8 cellular contexts compared by ENCODE assay signal in the genomic region with DNA sequence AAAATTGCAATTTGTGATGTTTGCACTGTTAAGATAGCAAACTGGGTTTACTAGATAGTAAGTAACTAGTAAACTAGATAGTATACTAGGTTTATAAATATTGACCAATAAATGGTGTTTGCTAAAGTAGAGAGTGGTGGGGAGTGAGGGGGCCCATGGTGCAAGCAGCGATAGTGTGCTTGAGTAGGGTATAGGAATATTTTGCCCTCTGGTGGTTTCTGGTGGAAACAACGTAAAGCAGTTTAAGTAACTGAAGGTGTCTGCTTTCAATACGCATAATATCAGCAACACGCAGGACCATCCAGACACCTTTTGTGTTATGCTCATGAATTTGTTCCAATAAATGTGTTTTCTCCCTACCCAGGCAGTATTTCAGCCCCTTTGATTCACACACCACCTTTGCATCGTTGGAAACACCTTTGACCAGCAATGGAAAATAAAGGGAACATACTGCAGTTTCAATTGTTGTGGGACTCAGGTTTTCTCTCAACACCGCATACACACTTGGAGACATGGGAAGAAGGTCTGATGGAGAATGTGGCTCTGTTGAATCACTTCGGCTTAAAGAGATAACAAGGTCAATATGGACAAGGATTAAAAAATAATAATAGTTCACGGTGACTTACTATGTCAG. TPM values are rescaled to one million over a fixed set of nuclear protein-coding genes. Genes with fewer than 3 reads are reported as not detected.
DNase-seq lines count a peak whose midpoint lies in the region; ATAC-seq and TF ChIP-seq lines count a peak whose summit lies in the region.

No MANE protein-coding gene starts in this region.

- no peak overlapping the region for H3K27ac ChIP-seq in stomach

- H3K4me1 Mint-ChIP-seq in activated naive CD8-positive, alpha-beta T cell treated with anti-CD3 and anti-CD28 coated beads, Interleukin-2, amount 10 ng/mL, durations not matched to agents 7 days and 5 days = peaks cover 43% of the 10 kb centered on the region

- POLR2A ChIA-PET in activated naive CD8-positive, alpha-beta T cell treated with anti-CD3 and anti-CD28 coated beads, Interleukin-2, amount 10 ng/mL, durations not matched to agents 7 days and 5 days (lab: Charles Lee) = interaction anchor here (1.2 kb wide), 1 partner anchor 16 kb away, joined by 4 read pairs; a partner anchor contains a TSS

- H3K9me3 Mint-ChIP-seq in activated naive CD8-positive, alpha-beta T cell treated with anti-CD3 and anti-CD28 coated beads, Interleukin-2, amount 10 ng/mL, durations not matched to agents 7 days and 5 days = no peaks in the 10 kb centered on the region

- peak in 5 of 7 experiments; percentile 42 to 64 (median 51) for TF ChIP-seq CTCF in stomach (IDR thresholded peaks at IDR 0.05)

- peak overlapping the region in 1 of 4 donors; percentile 23 for H3K4me3 ChIP-seq in stomach

- no peak for TF ChIP-seq EP300 in stomach (IDR thresholded peaks at IDR 0.05)

- no peaks in the 10 kb centered on the region for H3K27me3 Mint-ChIP-seq in activated naive CD8-positive, alpha-beta T cell treated with anti-CD3 and anti-CD28 coated beads, Interleukin-2, amount 10 ng/mL, durations not matched to agents 7 days and 5 days

- ATAC-seq in GM19395 (IDR thresholded peaks at IDR 0.05; ENCODE audit: unreplicated experiment) = peak; percentile 93
- ATAC-seq in HG03196 (IDR thresholded peaks at IDR 0.05; ENCODE audit: unreplicated experiment) = peak; percentile 86
- ATAC-seq in activated naive CD8-positive, alpha-beta T cell treated with anti-CD3 and anti-CD28 coated beads, Interleukin-2, amount 10 ng/mL, durations not matched to agents 7 days and 5 days (ENCODE audit: low read depth) = peak; percentile 75

- H3K27me3 ChIP-seq in stomach = no peaks in the 10 kb centered on the region

- H3K36me3 ChIP-seq in stomach = no peaks in the 10 kb centered on the region

- H3K9me3 ChIP-seq in stomach = no peaks in the 10 kb centered on the region

- peak overlapping the region; percentile 72 for H3K27ac Mint-ChIP-seq in activated naive CD8-positive, alpha-beta T cell treated with anti-CD3 and anti-CD28 coated beads, Interleukin-2, amount 10 ng/mL, durations not matched to agents 7 days and 5 days

- H3K4me1 ChIP-seq in stomach = peaks cover 7 to 25% (median 12%) of the 10 kb centered on the region in 4 donors

- H3K4me3 Mint-ChIP-seq in activated naive CD8-positive, alpha-beta T cell treated with anti-CD3 and anti-CD28 coated beads, Interleukin-2, amount 10 ng/mL, durations not matched to agents 7 days and 5 days = peak overlapping the region; percentile 40

- peak; percentile 57 for DNase-seq in NCI-H510A treated with DMSO at 0.1 percent for 48 hours (lab: John Stamatoyannopoulos, UW)
- no peak for DNase-seq in NCI-H510A (lab: John Stamatoyannopoulos, UW)
- peak; percentile 11 for DNase-seq in NCI-H446 treated with DMSO at 0.1 percent for 48 hours (lab: John Stamatoyannopoulos, UW)
- no peak for DNase-seq in activated naive CD8-positive, alpha-beta T cell treated with anti-CD3 and anti-CD28 coated beads, Interleukin-2, amount 10 ng/mL, durations not matched to agents 7 days and 5 days
- DNase-seq in iPS-NIHi7 (ENCODE audit: extremely low spot score) = peak; percentile 63
- DNase-seq in stomach = no peak

- peaks cover 57% of the 10 kb centered on the region for H3K36me3 Mint-ChIP-seq in activated naive CD8-positive, alpha-beta T cell treated with anti-CD3 and anti-CD28 coated beads, Interleukin-2, amount 10 ng/mL, durations not matched to agents 7 days and 5 days

- intact Hi-C loops in stomach (cut with DNase I; ENCODE audit: low total_unique reads) = no loop called here

- WGBS in stomach, 5 donors = 18 to 24% (median 20%) methylated on average over 8 of the region's 8 CpGs

- no peak for TF ChIP-seq POLR2A in stomach (IDR thresholded peaks at IDR 0.05)

RNA-seq across cellular contexts. Expression of a gene that starts 16.7 kb away (rescaled TPM):
- total RNA-seq in activated naive CD8-positive, alpha-beta T cell treated with anti-CD3 and anti-CD28 coated beads, Interleukin-2, amount 10 ng/mL, durations not matched to agents 7 days and 5 days = 100 to 1,000 TPM; 544 to 571 TPM
- 100 to 1,000 TPM in 1 of 5 donors, 10 to 100 TPM in 4; 45.8 to 289 (median 80.4) TPM for total RNA-seq in stomach
- 10 to 100 TPM; 23.2 to 36.1 (median 25.4) TPM for polyA plus RNA-seq in stomach

Comparison
In these comparisons a context has a peak if more than half of its experiments do, and no peak if none do; other contexts are left out.
1. DNase-seq: peak in NCI-H510A treated with DMSO at 0.1 percent for 48 hours (single experiment), NCI-H446 treated with DMSO at 0.1 percent for 48 hours (single experiment) and iPS-NIHi7 (single experiment); none in NCI-H510A (single experiment), activated naive CD8-positive, alpha-beta T cell treated with anti-CD3 and anti-CD28 coated beads, Interleukin-2, amount 10 ng/mL, durations not matched to agents 7 days and 5 days (single experiment) and stomach (single experiment).
2. Peak in every context shown above with its lines, with median percentiles within 50 percentile points of each other: ATAC-seq.